ENCODE assay signal across 27 cellular contexts in the genomic region with DNA sequence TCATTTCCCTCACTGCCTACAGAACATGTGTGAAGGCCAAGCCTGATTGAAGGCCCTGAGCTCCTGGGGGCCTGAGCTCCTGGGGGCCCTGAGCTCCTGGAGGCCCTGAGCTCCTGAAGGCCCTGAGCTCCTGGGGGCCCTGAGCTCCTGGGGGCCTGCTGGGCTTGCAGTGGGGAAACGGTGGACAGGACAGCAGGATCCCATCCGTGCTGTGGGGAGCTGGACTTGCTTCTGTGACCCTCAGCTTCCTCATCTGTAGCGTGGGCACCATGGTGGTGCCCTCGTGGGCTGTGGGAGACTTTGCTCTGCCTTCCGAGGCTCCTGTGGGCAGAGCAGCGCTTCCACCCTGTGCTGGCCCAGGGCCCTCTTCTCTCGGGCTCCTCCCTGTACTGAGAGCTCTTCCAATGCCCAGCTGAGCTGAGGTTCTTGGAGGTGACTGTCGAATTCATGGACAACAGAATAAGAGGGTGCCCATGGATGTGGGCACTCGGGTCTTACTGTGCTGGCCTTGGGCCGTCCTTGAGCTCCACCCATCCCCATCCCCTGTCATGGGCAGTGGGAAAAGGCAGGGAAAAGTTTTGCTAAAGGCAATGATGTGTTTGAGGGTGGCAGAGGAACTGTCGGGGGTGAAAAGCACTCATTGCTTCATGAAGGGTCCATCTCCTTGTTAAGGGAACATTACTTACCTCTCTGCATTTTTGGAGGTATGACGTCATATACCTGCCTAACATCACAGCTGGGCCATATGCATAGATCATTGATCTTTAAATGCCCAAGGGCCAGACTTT.
DNase-seq lines count a peak whose midpoint lies in the region; ATAC-seq, FAIRE-seq and TF ChIP-seq lines count a peak whose summit lies in the region.
"Had no signal": no experiment of that assay in that cellular context is flagged by ENCODE, and none has a peak within 500 bp of the region (broad histone marks: within the 10 kb centered on the region; RNA-seq: fewer than 3 reads in every experiment).

No MANE protein-coding gene starts in this region.

- H3K9ac ChIP-seq in kidney (ENCODE audit: low read length in 2 of 2) = no peak overlapping the region

- no peaks in the 10 kb centered on the region for H3K4me1 ChIP-seq in kidney (ENCODE audit: control insufficient read depth in 1 of 2, insufficient read depth in 1 of 2, low read depth in 1 of 2, low read length in 2 of 2)
- H3K4me1 ChIP-seq: Caco-2, SJSA1 had no signal

- intact Hi-C loops in activated CD8-positive, alpha-beta T cell treated with anti-CD3 and anti-CD28 coated beads for 36 hours (cut with micrococcal nuclease) = no loop called here
- intact Hi-C loops in kidney (cut with DNase I) (no loop called here), posterior vena cava (cut with DNase I) (no loop called here)

- H3K36me3 ChIP-seq in bronchial epithelial cell (ENCODE audit: control insufficient read depth, insufficient read depth, low read length) (no peaks in the 10 kb centered on the region), kidney (ENCODE audit: control insufficient read depth in 1 of 2, insufficient read depth in 2 of 2, low read length in 2 of 2) (no peaks in the 10 kb centered on the region)
- H3K36me3 ChIP-seq: SJSA1 had no signal

- no peak overlapping the region for H3K27ac Mint-ChIP-seq in activated CD8-positive, alpha-beta T cell treated with anti-CD3 and anti-CD28 coated beads, Interleukin-2, amount 10 ng/mL, durations not matched to agents 7 days and 5 days
- no peak overlapping the region for H3K27ac Mint-ChIP-seq in activated CD8-positive, alpha-beta T cell treated with anti-CD3 and anti-CD28 coated beads for 36 hours
- no peak overlapping the region for H3K27ac Mint-ChIP-seq in natural killer cell treated with Interleukin-12 subunit alpha and Interleukin-12 subunit beta and Interleukin-15 and Interleukin-18, amount 100 ng/mL, for 72 hours
- H3K27ac Mint-ChIP-seq: B cell; CD8-positive, alpha-beta T cell; IgD-negative memory B cell had no signal

- H3K27me3 Mint-ChIP-seq in activated CD8-positive, alpha-beta T cell treated with anti-CD3 and anti-CD28 coated beads, Interleukin-2, amount 10 ng/mL, durations not matched to agents 7 days and 5 days (ENCODE audit: low read depth) = no peaks in the 10 kb centered on the region
- peaks cover 2% of the 10 kb centered on the region for H3K27me3 Mint-ChIP-seq in activated CD8-positive, alpha-beta T cell treated with anti-CD3 and anti-CD28 coated beads for 36 hours
- H3K27me3 Mint-ChIP-seq in natural killer cell treated with Interleukin-12 subunit alpha and Interleukin-12 subunit beta and Interleukin-15 and Interleukin-18, amount 100 ng/mL, for 72 hours = peaks cover 0 to 2% of the 10 kb centered on the region in 2 donors
- H3K27me3 Mint-ChIP-seq: B cell had no signal

- DNase-seq in activated CD8-positive, alpha-beta T cell treated with anti-CD3 and anti-CD28 coated beads, Interleukin-2, amount 10 ng/mL, durations not matched to agents 7 days and 5 days = peak; percentile 6
- DNase-seq in activated CD8-positive, alpha-beta T cell treated with anti-CD3 and anti-CD28 coated beads for 36 hours = no peak
- DNase-seq in bronchial epithelial cell (ENCODE audit: low read depth) = no peak
- peak; percentile 47 for DNase-seq in kidney
- DNase-seq in posterior vena cava (ENCODE audit: low spot score) = peak; percentile 46
- DNase-seq in natural killer cell treated with Interleukin-12 subunit alpha and Interleukin-12 subunit beta and Interleukin-15 and Interleukin-18, amount 100 ng/mL, for 72 hours (ENCODE audit: low spot score) = no peak
- DNase-seq: Caco-2, NCI-H1092, NCI-H1417 treated with DMSO at 0.1 percent for 48 hours, NCI-H1694 treated with DMSO at 0.1 percent for 48 hours, NCI-H2081, NCI-H2171, NCI-H226, NCI-H510A, NCI-H69, Right ventricle myocardium superior, RPMI8226 had no signal

- TF ChIP-seq CTCF in activated CD8-positive, alpha-beta T cell treated with anti-CD3 and anti-CD28 coated beads for 36 hours (IDR thresholded peaks at IDR 0.05) = no peak
- TF ChIP-seq CTCF in bronchial epithelial cell (IDR thresholded peaks at IDR 0.05; ENCODE audit: insufficient read depth, low read length, severe bottlenecking) (no peak), kidney (IDR thresholded peaks at IDR 0.05; ENCODE audit: borderline replicate concordance, extremely low read depth, insufficient read depth) (no peak)

- no peaks in the 10 kb centered on the region for H3K9me3 ChIP-seq in kidney (ENCODE audit: control insufficient read depth in 1 of 2, low read length in 2 of 2)
- H3K9me3 ChIP-seq: Caco-2, SJSA1 had no signal

- H3K4me3 Mint-ChIP-seq in activated CD8-positive, alpha-beta T cell treated with anti-CD3 and anti-CD28 coated beads, Interleukin-2, amount 10 ng/mL, durations not matched to agents 7 days and 5 days = no peak overlapping the region
- H3K4me3 Mint-ChIP-seq in activated CD8-positive, alpha-beta T cell treated with anti-CD3 and anti-CD28 coated beads for 36 hours = no peak overlapping the region
- no peak overlapping the region for H3K4me3 Mint-ChIP-seq in natural killer cell treated with Interleukin-12 subunit alpha and Interleukin-12 subunit beta and Interleukin-15 and Interleukin-18, amount 100 ng/mL, for 72 hours
- H3K4me3 Mint-ChIP-seq: B cell; CD8-positive, alpha-beta T cell; IgD-negative memory B cell had no signal

- no peak for ATAC-seq in activated CD8-positive, alpha-beta T cell treated with anti-CD3 and anti-CD28 coated beads, Interleukin-2, amount 10 ng/mL, durations not matched to agents 7 days and 5 days
- no peak for ATAC-seq in activated CD8-positive, alpha-beta T cell treated with anti-CD3 and anti-CD28 coated beads for 36 hours
- ATAC-seq in natural killer cell treated with Interleukin-12 subunit alpha and Interleukin-12 subunit beta and Interleukin-15 and Interleukin-18, amount 100 ng/mL, for 72 hours = no peak
- ATAC-seq in GM18907 (IDR thresholded peaks at IDR 0.05; ENCODE audit: unreplicated experiment) = no peak
- ATAC-seq in HG03342 (IDR thresholded peaks at IDR 0.05; ENCODE audit: unreplicated experiment) = no peak
- ATAC-seq: CD8-positive, alpha-beta T cell had no signal

- peak; percentile 58 for FAIRE-seq in bronchial epithelial cell (lab: Jason Lieb, UNC)
- FAIRE-seq in kidney (lab: Jason Lieb, UNC) = no peak
- FAIRE-seq: G401.6, H54 had no signal

- H3K27me3 ChIP-seq in bronchial epithelial cell (ENCODE audit: control insufficient read depth, insufficient read depth, low read length) = no peaks in the 10 kb centered on the region

- no peaks in the 10 kb centered on the region for H3K36me3 Mint-ChIP-seq in activated CD8-positive, alpha-beta T cell treated with anti-CD3 and anti-CD28 coated beads, Interleukin-2, amount 10 ng/mL, durations not matched to agents 7 days and 5 days (ENCODE audit: low read depth)
- no peaks in the 10 kb centered on the region for H3K36me3 Mint-ChIP-seq in activated CD8-positive, alpha-beta T cell treated with anti-CD3 and anti-CD28 coated beads for 36 hours (ENCODE audit: low read depth)
- H3K36me3 Mint-ChIP-seq in natural killer cell treated with Interleukin-12 subunit alpha and Interleukin-12 subunit beta and Interleukin-15 and Interleukin-18, amount 100 ng/mL, for 72 hours = no peaks in the 10 kb centered on the region
- H3K36me3 Mint-ChIP-seq: CD8-positive, alpha-beta T cell; IgD-negative memory B cell had no signal

- CTCF ChIA-PET in activated CD8-positive, alpha-beta T cell treated with anti-CD3 and anti-CD28 coated beads, Interleukin-2, amount 10 ng/mL, durations not matched to agents 7 days and 5 days (lab: Charles Lee) = no interaction called here
- CTCF ChIA-PET in activated CD8-positive, alpha-beta T cell treated with anti-CD3 and anti-CD28 coated beads for 36 hours (lab: Charles Lee) = no interaction called here

- POLR2A ChIA-PET in activated CD8-positive, alpha-beta T cell treated with anti-CD3 and anti-CD28 coated beads, Interleukin-2, amount 10 ng/mL, durations not matched to agents 7 days and 5 days (lab: Charles Lee) = no interaction called here
- POLR2A ChIA-PET in activated CD8-positive, alpha-beta T cell treated with anti-CD3 and anti-CD28 coated beads for 36 hours (lab: Charles Lee) = no interaction called here

- no peaks in the 10 kb centered on the region for H3K9me3 Mint-ChIP-seq in activated CD8-positive, alpha-beta T cell treated with anti-CD3 and anti-CD28 coated beads, Interleukin-2, amount 10 ng/mL, durations not matched to agents 7 days and 5 days (ENCODE audit: insufficient read depth)
- no peaks in the 10 kb centered on the region for H3K9me3 Mint-ChIP-seq in activated CD8-positive, alpha-beta T cell treated with anti-CD3 and anti-CD28 coated beads for 36 hours
- no peaks in the 10 kb centered on the region for H3K9me3 Mint-ChIP-seq in natural killer cell treated with Interleukin-12 subunit alpha and Interleukin-12 subunit beta and Interleukin-15 and Interleukin-18, amount 100 ng/mL, for 72 hours
- H3K9me3 Mint-ChIP-seq: CD8-positive, alpha-beta T cell had no signal

- H3K4me3 ChIP-seq in bronchial epithelial cell (ENCODE audit: low read depth, low read length) (no peak overlapping the region), kidney (ENCODE audit: low read length in 2 of 2) (no peak overlapping the region)
- H3K4me3 ChIP-seq: SJSA1 had no signal

- H3K27ac ChIP-seq in kidney (ENCODE audit: low read depth in 2 of 2, low read length in 2 of 2) = no peak overlapping the region
- H3K27ac ChIP-seq: 22Rv1, C4-2B, SJSA1 had no signal

- no peaks in the 10 kb centered on the region for H3K4me1 Mint-ChIP-seq in activated CD8-positive, alpha-beta T cell treated with anti-CD3 and anti-CD28 coated beads, Interleukin-2, amount 10 ng/mL, durations not matched to agents 7 days and 5 days (ENCODE audit: low read depth)
- H3K4me1 Mint-ChIP-seq in activated CD8-positive, alpha-beta T cell treated with anti-CD3 and anti-CD28 coated beads for 36 hours (ENCODE audit: low read depth) = no peaks in the 10 kb centered on the region
- no peaks in the 10 kb centered on the region for H3K4me1 Mint-ChIP-seq in natural killer cell treated with Interleukin-12 subunit alpha and Interleukin-12 subunit beta and Interleukin-15 and Interleukin-18, amount 100 ng/mL, for 72 hours (ENCODE audit: low read depth in 2 of 2)
- H3K4me1 Mint-ChIP-seq: B cell, IgD-negative memory B cell had no signal

Comparison
In these comparisons a context has a peak if more than half of its experiments do, and no peak if none do; other contexts are left out.
1. DNase-seq: peak in activated CD8-positive, alpha-beta T cell treated with anti-CD3 and anti-CD28 coated beads, Interleukin-2, amount 10 ng/mL, durations not matched to agents 7 days and 5 days (single experiment), kidney (single experiment) and posterior vena cava (single experiment); none in activated CD8-positive, alpha-beta T cell treated with anti-CD3 and anti-CD28 coated beads for 36 hours (single experiment), bronchial epithelial cell (single experiment) and natural killer cell treated with Interleukin-12 subunit alpha and Interleukin-12 subunit beta and Interleukin-15 and Interleukin-18, amount 100 ng/mL, for 72 hours (single experiment).